25 cellular contexts compared by ENCODE assay signal in genomic region chr14:54671537-54671936, GRCh38.
DNase-seq lines count a peak whose midpoint lies in the region; FAIRE-seq and TF ChIP-seq lines count a peak whose summit lies in the region.
"Had no signal": no experiment of that assay in that cellular context is flagged by ENCODE, and none has a peak within 500 bp of the region (broad histone marks: within the 10 kb centered on the region; RNA-seq: fewer than 3 reads in every experiment).

No MANE protein-coding gene starts in this region.

- H2AFZ ChIP-seq in keratinocyte (ENCODE audit: control insufficient read depth, low read length) (no peak overlapping the region), smooth muscle cell (ENCODE audit: low read depth) (no peak overlapping the region)

- no peaks in the 10 kb centered on the region for H3K27me3 Mint-ChIP-seq in endodermal cell (ENCODE audit: insufficient read depth)

- DNase-seq in endodermal cell (peak; percentile 62), keratinocyte (ENCODE audit: low read depth, low spot score) (no peak), smooth muscle cell (lab: John Stamatoyannopoulos, UW; ENCODE audit: unreplicated experiment) (no peak), mesenteric fat pad (ENCODE audit: low spot score) (no peak), NCI-H128 (lab: John Stamatoyannopoulos, UW; ENCODE audit: unreplicated experiment) (no peak), SHP77 treated with DMSO at 0.1 percent for 48 hours (lab: John Stamatoyannopoulos, UW) (no peak)
- DNase-seq: activated CD4-positive, alpha-beta memory T cell treated with anti-CD3 and anti-CD28 coated beads, Interleukin-2, amount 10 ng/mL, durations not matched to agents 7 days and 5 days; activated CD4-positive, CD25-positive, alpha-beta regulatory T cell; activated effector memory CD4-positive, alpha-beta T cell treated with anti-CD3 and anti-CD28 coated beads, Interleukin-2, amount 50 U/mL, for 16 hours; activated naive CD8-positive, alpha-beta T cell treated with anti-CD3 and anti-CD28 coated beads, Interleukin-2, amount 50 U/mL, for 24 hours; C1 segment of cervical spinal cord; EL; mucosa of descending colon; NCI-H1694 treated with DMSO at 0.1 percent for 48 hours; NCI-H2171 treated with DMSO at 0.1 percent for 48 hours; NCI-H524 treated with DMSO at 0.1 percent for 48 hours; retina; T1000; upper lobe of left lung had no signal

- no peak overlapping the region for H3K4me2 ChIP-seq in keratinocyte (ENCODE audit: control insufficient read depth, extremely low read depth, insufficient read depth, low read depth, low read length)
- no peak overlapping the region for H3K4me2 ChIP-seq in smooth muscle cell

- H3K4me1 ChIP-seq in HEK293 (ENCODE audit: control insufficient read depth, insufficient read depth, low read length) (peaks cover 12% of the 10 kb centered on the region), endodermal cell (ENCODE audit: control insufficient read depth, insufficient read depth, low read length) (no peaks in the 10 kb centered on the region), keratinocyte (ENCODE audit: control insufficient read depth, extremely low read depth, insufficient read depth, low read length) (peaks cover 32% of the 10 kb centered on the region), smooth muscle cell (ENCODE audit: low read depth) (peaks cover 28% of the 10 kb centered on the region)

- dilution Hi-C loops in keratinocyte (cut with MboI; ENCODE audit: extremely low pct_ligation_motif_present, low sequenced_read_pairs) = no loop called here

- no peaks in the 10 kb centered on the region for H3K9me3 Mint-ChIP-seq in endodermal cell
- H3K9me3 Mint-ChIP-seq: activated CD4-positive, alpha-beta memory T cell treated with anti-CD3 and anti-CD28 coated beads, Interleukin-2, amount 10 ng/mL, durations not matched to agents 7 days and 5 days; activated naive CD8-positive, alpha-beta T cell treated with anti-CD3 and anti-CD28 coated beads, Interleukin-2, amount 50 U/mL, for 24 hours; dendritic cell treated with granulocyte-macrophage colony-stimulating factor and Interleukin-4, amounts not matched to agents 40 ng/mL and 50 ng/mL, for 4 days; stimulated activated naive CD8-positive, alpha-beta T cell treated with anti-CD3 and anti-CD28 coated beads, Interleukin-15, Interleukin-2, amounts not matched to agents 100 ng/mL and 50 ng/mL, for 24 hours had no signal

- peak overlapping the region; percentile 43 for H3K27ac Mint-ChIP-seq in endodermal cell
- H3K27ac Mint-ChIP-seq: activated CD4-positive, alpha-beta memory T cell treated with anti-CD3 and anti-CD28 coated beads, Interleukin-2, amount 10 ng/mL, durations not matched to agents 7 days and 5 days; activated naive CD8-positive, alpha-beta T cell treated with anti-CD3 and anti-CD28 coated beads, Interleukin-2, amount 50 U/mL, for 24 hours; dendritic cell treated with granulocyte-macrophage colony-stimulating factor and Interleukin-4, amounts not matched to agents 40 ng/mL and 50 ng/mL, for 4 days; stimulated activated naive CD8-positive, alpha-beta T cell treated with anti-CD3 and anti-CD28 coated beads, Interleukin-15, Interleukin-2, amounts not matched to agents 100 ng/mL and 50 ng/mL, for 24 hours had no signal

- H3K4me1 Mint-ChIP-seq in endodermal cell = peaks cover 19% of the 10 kb centered on the region

- H4K20me1 ChIP-seq in keratinocyte (ENCODE audit: control insufficient read depth, extremely low read depth, insufficient read depth, low read length) (no peaks in the 10 kb centered on the region), smooth muscle cell (ENCODE audit: low read depth) (peaks cover 17% of the 10 kb centered on the region)

- no peak overlapping the region for H3K4me3 Mint-ChIP-seq in endodermal cell
- H3K4me3 Mint-ChIP-seq: activated CD4-positive, alpha-beta memory T cell treated with anti-CD3 and anti-CD28 coated beads, Interleukin-2, amount 10 ng/mL, durations not matched to agents 7 days and 5 days; activated naive CD8-positive, alpha-beta T cell treated with anti-CD3 and anti-CD28 coated beads, Interleukin-2, amount 50 U/mL, for 24 hours; dendritic cell treated with granulocyte-macrophage colony-stimulating factor and Interleukin-4, amounts not matched to agents 40 ng/mL and 50 ng/mL, for 4 days; stimulated activated naive CD8-positive, alpha-beta T cell treated with anti-CD3 and anti-CD28 coated beads, Interleukin-15, Interleukin-2, amounts not matched to agents 100 ng/mL and 50 ng/mL, for 24 hours had no signal

- no peaks in the 10 kb centered on the region for H3K9me3 ChIP-seq in HEK293 (ENCODE audit: control insufficient read depth, insufficient read depth, low read depth, low read length)
- no peaks in the 10 kb centered on the region for H3K9me3 ChIP-seq in endodermal cell (ENCODE audit: control insufficient read depth, low read length)
- H3K9me3 ChIP-seq in keratinocyte (ENCODE audit: control insufficient read depth, low read depth, low read length) = no peaks in the 10 kb centered on the region
- H3K9me3 ChIP-seq in smooth muscle cell (replicated peaks; ENCODE audit: low read depth) = no peaks in the 10 kb centered on the region
- H3K9me3 ChIP-seq: mucosa of descending colon, neutrophil, upper lobe of left lung had no signal

- H3K4me3 ChIP-seq in HEK293 (ENCODE audit: low read depth, low read length) (no peak overlapping the region), endodermal cell (ENCODE audit: low read length) (no peak overlapping the region), keratinocyte (ENCODE audit: control insufficient read depth in 2 of 3, extremely low read depth in 1 of 3, insufficient read depth in 2 of 3, low read depth in 1 of 3, low read length in 3 of 3) (no peak overlapping the region), smooth muscle cell (no peak overlapping the region)
- H3K4me3 ChIP-seq: mucosa of descending colon, upper lobe of left lung had no signal

- H3F3A ChIP-seq in smooth muscle cell (ENCODE audit: low read depth) = peaks cover 9% of the 10 kb centered on the region

- POLR2A ChIA-PET in HEK293 (lab: Yijun Ruan, JAX) = no interaction called here

- 74 to 87% methylated on average over 3 to 4 of the region's 4 CpGs for WGBS in endodermal cell (ENCODE audit: insufficient coverage in 1 of 2, insufficient read length in 1 of 2), 2 experiments
- WGBS in smooth muscle cell (ENCODE audit: low lambda C conversion rate) = 90% methylated on average over 4 of the region's 4 CpGs

- TF ChIP-seq CTCF in HEK293 (tag by site-specific recombination; IDR thresholded peaks at IDR 0.05) (no peak), endodermal cell (conservative IDR thresholded peaks at IDR 0.05) (no peak), keratinocyte (optimal IDR thresholded peaks at IDR 0.05 in 1 of 3, IDR thresholded peaks at IDR 0.05 in 1 of 3, conservative IDR thresholded peaks at IDR 0.05 in 1 of 3; ENCODE audit: extremely low read depth in 1 of 3, insufficient read depth in 2 of 3, low read length in 3 of 3) (no peak), smooth muscle cell (IDR thresholded peaks at IDR 0.05; ENCODE audit: borderline replicate concordance, insufficient read depth, poor library complexity, severe bottlenecking) (no peak)

- CTCF ChIA-PET in HEK293 (lab: Yijun Ruan, JAX) = interaction anchor here (1.2 kb wide), 1 partner anchor 102 kb away, joined by 4 read pairs; no protein-coding TSS in a partner anchor

- H3K9ac ChIP-seq in endodermal cell (ENCODE audit: extremely low read depth, low read length, poor library complexity, severe bottlenecking) = no peak overlapping the region
- H3K9ac ChIP-seq in keratinocyte (ENCODE audit: control insufficient read depth, extremely low read depth, insufficient read depth, low read length) = no peak overlapping the region
- H3K9ac ChIP-seq in smooth muscle cell (ENCODE audit: low read depth) = no peak overlapping the region

- H3K9me1 ChIP-seq in keratinocyte (ENCODE audit: control insufficient read depth, extremely low read depth, insufficient read depth, low read length) = peaks cover 3% of the 10 kb centered on the region

- no peaks in the 10 kb centered on the region for H3K36me3 Mint-ChIP-seq in endodermal cell (ENCODE audit: low read depth)

- H3K27ac ChIP-seq in HEK293 (ENCODE audit: extremely low read depth, low read depth, low read length) (no peak overlapping the region), endodermal cell (ENCODE audit: low read depth, low read length) (no peak overlapping the region), keratinocyte (ENCODE audit: control insufficient read depth, insufficient read depth, low read length) (no peak overlapping the region), smooth muscle cell (ENCODE audit: low read depth) (peak overlapping the region; percentile 53)
- H3K27ac ChIP-seq: neutrophil, RWPE1, upper lobe of left lung had no signal

- H3K36me3 ChIP-seq in HEK293 (ENCODE audit: control insufficient read depth in 2 of 2, insufficient read depth in 1 of 2, low read length in 2 of 2) (no peaks in the 10 kb centered on the region), endodermal cell (ENCODE audit: control insufficient read depth, insufficient read depth, low read length) (no peaks in the 10 kb centered on the region), keratinocyte (ENCODE audit: control insufficient read depth in 2 of 2, extremely low read depth in 1 of 2, insufficient read depth in 2 of 2, low read length in 2 of 2) (peaks cover 3 to 6% of the 10 kb centered on the region in 2 experiments), smooth muscle cell (ENCODE audit: low read depth) (no peaks in the 10 kb centered on the region)
- H3K36me3 ChIP-seq: neutrophil, upper lobe of left lung had no signal

- H3K27me3 ChIP-seq in endodermal cell (ENCODE audit: control insufficient read depth, insufficient read depth, low read length, poor library complexity, severe bottlenecking) (no peaks in the 10 kb centered on the region), keratinocyte (ENCODE audit: control insufficient read depth, extremely low read depth, insufficient read depth, low read length) (no peaks in the 10 kb centered on the region), smooth muscle cell (ENCODE audit: low read depth) (no peaks in the 10 kb centered on the region)
- H3K27me3 ChIP-seq: neutrophil, upper lobe of left lung had no signal

- peak; percentile 36 for FAIRE-seq in keratinocyte (lab: Jason Lieb, UNC)
- FAIRE-seq: H54 had no signal

- H3K79me2 ChIP-seq in keratinocyte (ENCODE audit: control insufficient read depth, insufficient read depth, low read length) (peaks cover 36% of the 10 kb centered on the region), smooth muscle cell (ENCODE audit: low read depth) (peaks cover 64% of the 10 kb centered on the region)

TF ChIP-seq in HEK293, 187 proteins besides CTCF, POLR2A, EP300 and RAD21:
- TF ChIP-seq ZBTB17 (tag by site-specific recombination; IDR thresholded peaks at IDR 0.05) (peak; percentile 60), ZNF623 (tag by site-specific recombination; IDR thresholded peaks at IDR 0.05) (no peak), ZNF132 (tag by site-specific recombination; IDR thresholded peaks at IDR 0.05; ENCODE audit: borderline replicate concordance) (no peak)
TF ChIP-seq in HEK293: peak in this region for 1.
